In genomic region chr11:86161373-86162255, GRCh38 we compare ENCODE assay signal across 1 cellular context.
TF ChIP-seq lines count a peak whose summit lies in the region.

No MANE protein-coding gene starts in this region.

TF ChIP-seq in H1, 55 proteins besides CTCF, POLR2A, EP300 and RAD21 (continued from another document):
- no peak for TF ChIP-seq SIRT6 (IDR thresholded peaks at IDR 0.05; ENCODE audit: low read length)
- TF ChIP-seq USF2 (IDR thresholded peaks at IDR 0.05; ENCODE audit: low read length): no peak
